In the genomic region with DNA sequence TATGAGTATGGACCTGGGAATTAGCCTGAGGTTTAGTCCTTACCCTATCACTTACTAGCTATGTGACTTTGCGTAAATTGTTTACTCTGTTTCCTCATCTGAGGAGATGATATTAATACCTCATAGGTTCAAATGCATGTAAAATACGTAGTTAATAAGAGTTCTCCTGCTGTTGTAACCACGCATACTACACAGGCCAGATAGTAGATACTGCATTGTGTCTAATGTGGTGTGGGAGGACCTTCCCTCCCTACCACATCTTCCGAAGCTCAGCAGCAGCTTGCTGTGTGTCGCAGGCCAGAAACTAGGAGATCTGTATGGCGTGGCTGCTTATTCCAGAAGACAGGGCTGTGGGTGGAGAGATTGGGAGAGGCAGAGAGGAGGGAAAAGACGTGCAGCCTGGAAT, we compare ENCODE assay signal across 11 cellular contexts. TPM values are rescaled to one million over a fixed set of nuclear protein-coding genes. Genes with fewer than 3 reads are reported as not detected.
DNase-seq lines count a peak whose midpoint lies in the region; ATAC-seq and TF ChIP-seq lines count a peak whose summit lies in the region.
"Had no signal": no experiment of that assay in that cellular context is flagged by ENCODE, and none has a peak within 500 bp of the region (broad histone marks: within the 10 kb centered on the region; RNA-seq: fewer than 3 reads in every experiment).

No MANE protein-coding gene starts in this region.

- H3K4me1 ChIP-seq in breast epithelium (peaks cover 0 to 6% of the 10 kb centered on the region in 2 donors), hepatocyte (ENCODE audit: insufficient read depth) (peaks cover 15% of the 10 kb centered on the region), testis (peaks cover 5% of the 10 kb centered on the region)

- H3K79me2 ChIP-seq in hepatocyte: peaks cover 60% of the 10 kb centered on the region

- H3K9me3 ChIP-seq in breast epithelium: no peaks in the 10 kb centered on the region
- H3K9me3 ChIP-seq in hepatocyte (ENCODE audit: low read depth): no peaks in the 10 kb centered on the region
- no peaks in the 10 kb centered on the region for H3K9me3 ChIP-seq in testis

- intact Hi-C loops in breast epithelium (cut with DNase I; ENCODE audit: low total_unique reads): no loop called here
- intact Hi-C loops in testis (cut with DNase I; ENCODE audit: low total_unique reads): no loop called here
- intact Hi-C loops in lower leg skin (cut with DNase I; ENCODE audit: low total_unique reads): no loop called here

- 62% methylated on average over 7 of the region's 7 CpGs for WGBS in hepatocyte (ENCODE audit: low lambda C conversion rate, missing lambda C conversion rate)
- 68 to 76% methylated on average over 7 of the region's 7 CpGs for WGBS in testis, 2 donors
- 58 to 59% methylated on average over 7 of the region's 7 CpGs for WGBS in lower leg skin, 2 donors

- H3K27me3 ChIP-seq in breast epithelium (no peaks in the 10 kb centered on the region), hepatocyte (no peaks in the 10 kb centered on the region), testis (no peaks in the 10 kb centered on the region)

- H3K4me3 ChIP-seq in breast epithelium (no peak overlapping the region), hepatocyte (no peak overlapping the region), testis (no peak overlapping the region), lower leg skin (ENCODE audit: low read depth, poor library complexity, severe bottlenecking) (no peak overlapping the region)

- no peak for TF ChIP-seq CTCF in breast epithelium (IDR thresholded peaks at IDR 0.05)
- TF ChIP-seq CTCF in hepatocyte (IDR thresholded peaks at IDR 0.05; ENCODE audit: poor library complexity): no peak
- no peak for TF ChIP-seq CTCF in testis (IDR thresholded peaks at IDR 0.05)
- TF ChIP-seq CTCF in lower leg skin (IDR thresholded peaks at IDR 0.05): no peak

- peaks cover 12% of the 10 kb centered on the region for H3K4me1 Mint-ChIP-seq in activated T-helper 17 cell treated with anti-CD3 and anti-CD28 coated beads, Interleukin-2, amount 50 U/mL, for 72 hours

- H3K27ac Mint-ChIP-seq in activated T-helper 17 cell treated with anti-CD3 and anti-CD28 coated beads, Interleukin-2, amount 50 U/mL, for 72 hours: no peak overlapping the region

- H3K4me2 ChIP-seq in hepatocyte: peak overlapping the region; percentile 35

- ATAC-seq in activated T-helper 17 cell treated with anti-CD3 and anti-CD28 coated beads, Interleukin-2, amount 50 U/mL, for 72 hours (replicated peaks): no peak

- peaks cover 20% of the 10 kb centered on the region for H3K36me3 Mint-ChIP-seq in activated T-helper 17 cell treated with anti-CD3 and anti-CD28 coated beads, Interleukin-2, amount 50 U/mL, for 72 hours (ENCODE audit: low read depth)

- H2AFZ ChIP-seq in hepatocyte: no peak overlapping the region

- no peaks in the 10 kb centered on the region for H3K9me2 ChIP-seq in hepatocyte (replicated peaks; ENCODE audit: insufficient read depth)

- peak; percentile 75 for DNase-seq in HT-29 (ENCODE audit: low spot score)
- no peak for DNase-seq in breast epithelium (ENCODE audit: low spot score in 2 of 2)
- DNase-seq in hepatocyte (ENCODE audit: low spot score): peak; percentile 13
- DNase-seq in testis: peak; percentile 69
- DNase-seq in activated CD8-positive, alpha-beta memory T cell treated with anti-CD3 and anti-CD28 coated beads, Interleukin-2, amount 50 U/mL, for 48 hours: no peak
- no peak for DNase-seq in lower leg skin (ENCODE audit: low spot score in 2 of 2)
- DNase-seq: aorta, NCI-H510A, SHP77 treated with DMSO at 0.1 percent for 48 hours had no signal

- no peaks in the 10 kb centered on the region for H3K9me3 Mint-ChIP-seq in activated T-helper 17 cell treated with anti-CD3 and anti-CD28 coated beads, Interleukin-2, amount 50 U/mL, for 72 hours

- H3K27ac ChIP-seq in breast epithelium (peak overlapping the region; percentile 27 to 58), hepatocyte (peak overlapping the region; percentile 74), testis (peak overlapping the region; percentile 73 to 78)

- no peaks in the 10 kb centered on the region for H3K27me3 Mint-ChIP-seq in activated T-helper 17 cell treated with anti-CD3 and anti-CD28 coated beads, Interleukin-2, amount 50 U/mL, for 72 hours

- no peak overlapping the region for H3K4me3 Mint-ChIP-seq in activated T-helper 17 cell treated with anti-CD3 and anti-CD28 coated beads, Interleukin-2, amount 50 U/mL, for 72 hours

- H3K36me3 ChIP-seq in breast epithelium (no peaks in the 10 kb centered on the region), hepatocyte (replicated peaks; ENCODE audit: insufficient read depth, low read depth) (no peaks in the 10 kb centered on the region), testis (ENCODE audit: low read depth, missing control alignments) (no peaks in the 10 kb centered on the region)

- TF ChIP-seq POLR2A in breast epithelium (IDR thresholded peaks at IDR 0.05): no peak
- TF ChIP-seq POLR2A in testis (IDR thresholded peaks at IDR 0.05): no peak
- no peak for TF ChIP-seq POLR2A in lower leg skin (IDR thresholded peaks at IDR 0.05)

- no peaks in the 10 kb centered on the region for H4K20me1 ChIP-seq in hepatocyte (ENCODE audit: insufficient read depth, poor library complexity, severe bottlenecking)

RNA-seq across cellular contexts. Expression of a gene that starts 23.0 kb away (rescaled TPM):
- total RNA-seq in HT-29 (2014; rRNA removed; shearing (Covaris generic)): 16.8 and 18.2 TPM in 2 replicates
- 10 to 100 TPM; 10.9 to 23.4 (median 20.6) TPM for total RNA-seq in breast epithelium
- 25.7 and 25.8 TPM in 2 replicates for total RNA-seq in hepatocyte
- polyA plus RNA-seq in hepatocyte: 23.1 and 26.7 TPM in 2 replicates
- 10 to 100 TPM; 28.1 to 29.9 TPM for total RNA-seq in testis
- 19.0 TPM for polyA plus RNA-seq in testis (ENCODE audit: insufficient read depth, low read depth, low replicate concordance)
- 10 to 100 TPM; 35.6 to 52.4 (median 45.3) TPM for total RNA-seq in lower leg skin
- total RNA-seq in activated T-helper 17 cell treated with anti-CD3 and anti-CD28 coated beads, Interleukin-2, amount 50 U/mL, for 72 hours: 10 to 100 TPM; 12.5 to 25.0 TPM

RNA-seq across cellular contexts. Expression of a gene that starts 57.5 kb away (rescaled TPM):
- not detected in 2 replicates for total RNA-seq in HT-29 (2014; rRNA removed; shearing (Covaris generic))
- total RNA-seq in breast epithelium (under 1 TPM in 1 of 3 donors, not detected in 2; 0.33 TPM), hepatocyte (0.23 and 0.60 TPM in 2 replicates), testis (not detected), lower leg skin (1 to 10 TPM; 2.1 to 7.9 (median 4.8) TPM)
- polyA plus RNA-seq in hepatocyte (0.21 and 1.2 TPM in 2 replicates), testis (ENCODE audit: insufficient read depth, low read depth, low replicate concordance) (not detected)
- not detected for total RNA-seq in activated T-helper 17 cell treated with anti-CD3 and anti-CD28 coated beads, Interleukin-2, amount 50 U/mL, for 72 hours
- total RNA-seq: pulmonary artery endothelial cell had no signal

Comparison
In these comparisons a context has a peak if more than half of its experiments do, and no peak if none do; other contexts are left out.
1. DNase-seq: peak in HT-29 (single experiment), hepatocyte (single experiment) and testis (single experiment); none in breast epithelium (0 of 2), activated CD8-positive, alpha-beta memory T cell treated with anti-CD3 and anti-CD28 coated beads, Interleukin-2, amount 50 U/mL, for 48 hours (single experiment) and lower leg skin (0 of 2).
2. Peak in every context shown above with its lines, with median percentiles within 50 percentile points of each other: H3K27ac ChIP-seq.